In genomic region chr10:131980757-131981428, GRCh38 we compare ENCODE assay signal across 8 cellular contexts. TPM values are rescaled to one million over a fixed set of nuclear protein-coding genes. Genes with fewer than 3 reads are reported as not detected.
DNase-seq lines count a peak whose midpoint lies in the region; TF ChIP-seq lines count a peak whose summit lies in the region.

No MANE protein-coding gene starts in this region.

- H4K20me1 ChIP-seq in MM.1S (ENCODE audit: insufficient read depth, low read length) = no peaks in the 10 kb centered on the region

- H3K27ac ChIP-seq in HUES64 (ENCODE audit: low read depth, low read length) = no peak overlapping the region
- H3K27ac ChIP-seq in brain microvascular endothelial cell = no peak overlapping the region
- peak overlapping the region; percentile 70 to 88 for H3K27ac ChIP-seq in liver (ENCODE audit: low read depth in 1 of 2, low read length in 2 of 2)
- peak overlapping the region in 2 of 3 donors; percentile 44 to 69 for H3K27ac ChIP-seq in thyroid gland
- no peak overlapping the region for H3K27ac ChIP-seq in MM.1S (ENCODE audit: low read length)

- H3K79me2 ChIP-seq in MM.1S (ENCODE audit: low read length) = no peaks in the 10 kb centered on the region

- H3K9me2 ChIP-seq in MM.1S (replicated peaks; ENCODE audit: insufficient read depth, low read length) = no peaks in the 10 kb centered on the region

- peaks cover 8% of the 10 kb centered on the region; the same call in 1 of the 2 replicates for H3K36me3 ChIP-seq in HUES64 (ENCODE audit: insufficient read depth, low read length)
- no peaks in the 10 kb centered on the region for H3K36me3 ChIP-seq in brain microvascular endothelial cell (replicated peaks)
- H3K36me3 ChIP-seq in liver (ENCODE audit: control insufficient read depth in 4 of 4, insufficient read depth in 3 of 4, low read depth in 1 of 4, low read length in 3 of 4) = no peaks in the 10 kb centered on the region
- H3K36me3 ChIP-seq in thyroid gland = no peaks in the 10 kb centered on the region
- H3K36me3 ChIP-seq in MM.1S (replicated peaks; ENCODE audit: insufficient read depth, low read length) = no peaks in the 10 kb centered on the region

- intact Hi-C loops in thyroid gland (cut with DNase I) = no loop called here

- TF ChIP-seq RAD21 in liver (IDR thresholded peaks at IDR 0.05) = peak in 1 of 2 donors; percentile 19

- H2AFZ ChIP-seq in MM.1S (ENCODE audit: low read length) = no peak overlapping the region

- H3K27me3 ChIP-seq in HUES64 (ENCODE audit: insufficient read depth, low read length) = peaks cover 33% of the 10 kb centered on the region
- H3K27me3 ChIP-seq in brain microvascular endothelial cell (replicated peaks) = no peaks in the 10 kb centered on the region
- H3K27me3 ChIP-seq in liver (ENCODE audit: control insufficient read depth in 4 of 4, insufficient read depth in 4 of 4, low read length in 3 of 4) = no peaks in the 10 kb centered on the region
- H3K27me3 ChIP-seq in thyroid gland = no peaks in the 10 kb centered on the region
- H3K27me3 ChIP-seq in MM.1S (replicated peaks; ENCODE audit: insufficient read depth, low read length) = peaks cover 4% of the 10 kb centered on the region; the same call in 1 of the 2 replicates

- peak; percentile 15 for DNase-seq in AG10803 (ENCODE audit: low read depth)
- no peak for DNase-seq in brain microvascular endothelial cell
- DNase-seq in thyroid gland = peak; percentile 28 to 33
- no peak for DNase-seq in T-helper 9 cell
- DNase-seq in GM13976 (ENCODE audit: low spot score) = no peak
- no peak for DNase-seq in MM.1S

- no peak for TF ChIP-seq POLR2A in thyroid gland (IDR thresholded peaks at IDR 0.05)

- H3K9ac ChIP-seq in HUES64 (ENCODE audit: low read depth, low read length) = peak overlapping the region; percentile 50
- H3K9ac ChIP-seq in liver (ENCODE audit: low read depth in 1 of 2, low read length in 2 of 2) = peak overlapping the region; percentile 44 to 51
- H3K9ac ChIP-seq in MM.1S (ENCODE audit: low read length) = no peak overlapping the region

- no peaks in the 10 kb centered on the region for H3F3A ChIP-seq in MM.1S (ENCODE audit: insufficient read depth, low read length)

- in situ Hi-C loops in brain microvascular endothelial cell (cut with HindIII; ENCODE audit: low pct_ligation_motif_present, low sequenced_read_pairs) = no loop called here
- in situ Hi-C loops in GM13976 (cut with MboI; ENCODE audit: low sequenced_read_pairs, unreplicated experiment) = no loop called here

- TF ChIP-seq CTCF in AG10803 (conservative IDR thresholded peaks at IDR 0.05; ENCODE audit: low read length) = no peak
- no peak for TF ChIP-seq CTCF in brain microvascular endothelial cell (IDR thresholded peaks at IDR 0.05; ENCODE audit: low read depth, low read length, missing control alignments)
- TF ChIP-seq CTCF in liver (IDR thresholded peaks at IDR 0.05; ENCODE audit: low read depth, low read length, missing input control) = no peak
- no peak for TF ChIP-seq CTCF in thyroid gland (IDR thresholded peaks at IDR 0.05)
- TF ChIP-seq CTCF in GM13976 (IDR thresholded peaks at IDR 0.05; ENCODE audit: borderline replicate concordance, control extremely low read depth, extremely low read depth, insufficient read depth, missing control alignments) = no peak
- no peak for TF ChIP-seq CTCF in MM.1S (IDR thresholded peaks at IDR 0.05; ENCODE audit: low read length)

- WGBS in HUES64 = under 1% methylated on average over 31 of the region's 31 CpGs
- WGBS in liver = 5% methylated on average over 31 of the region's 31 CpGs
- 5 to 12% methylated on average over 16 to 27 of the region's 31 CpGs for WGBS in thyroid gland, 2 donors

- H3K4me3 ChIP-seq in AG10803 (ENCODE audit: low read length) = peak overlapping the region; percentile 93
- H3K4me3 ChIP-seq in HUES64 (ENCODE audit: low read length) = peak overlapping the region; percentile 74
- peak overlapping the region; percentile 71 for H3K4me3 ChIP-seq in brain microvascular endothelial cell (ENCODE audit: low read depth, low read length)
- peak overlapping the region; percentile 43 to 92 (median 63) for H3K4me3 ChIP-seq in liver (ENCODE audit: low read depth in 1 of 3, low read length in 3 of 3)
- peak overlapping the region; percentile 88 to 99 (median 92) for H3K4me3 ChIP-seq in thyroid gland (replicated peaks in 1 of 3)
- no peak overlapping the region for H3K4me3 ChIP-seq in MM.1S (ENCODE audit: low read length)

- no peak overlapping the region for H3K4me2 ChIP-seq in MM.1S (ENCODE audit: low read depth, low read length)

- peaks cover 3% of the 10 kb centered on the region; the same call in 1 of the 2 replicates for H3K9me3 ChIP-seq in HUES64 (ENCODE audit: insufficient read depth, low read depth, low read length)
- H3K9me3 ChIP-seq in liver (ENCODE audit: control insufficient read depth in 4 of 4, low read length in 3 of 4) = no peaks in the 10 kb centered on the region
- H3K9me3 ChIP-seq in thyroid gland = no peaks in the 10 kb centered on the region
- H3K9me3 ChIP-seq in MM.1S (replicated peaks; ENCODE audit: insufficient read depth, low read length) = no peaks in the 10 kb centered on the region

- H3K4me1 ChIP-seq in HUES64 (ENCODE audit: insufficient read depth, low read length) (peaks cover 20% of the 10 kb centered on the region), liver (ENCODE audit: control insufficient read depth in 4 of 4, insufficient read depth in 4 of 4, low read length in 3 of 4) (peaks cover 6 to 38% (median 24%) of the 10 kb centered on the region in 4 donors), thyroid gland (peaks cover 14 to 23% of the 10 kb centered on the region in 2 donors), MM.1S (ENCODE audit: low read length) (no peaks in the 10 kb centered on the region)

TF ChIP-seq in liver, 16 proteins besides CTCF, POLR2A, EP300 and RAD21 (continues in another document):
- TF ChIP-seq HNF4A (conservative IDR thresholded peaks at IDR 0.05) = peak; percentile 59 to 65
- TF ChIP-seq ATF3 (IDR thresholded peaks at IDR 0.05) = no peak
- TF ChIP-seq GABPA (IDR thresholded peaks at IDR 0.05 in 1 of 2, conservative IDR thresholded peaks at IDR 0.05 in 1 of 2) = no peak
- TF ChIP-seq ZBTB33 (IDR thresholded peaks at IDR 0.05) = no peak
- TF ChIP-seq SP1 (IDR thresholded peaks at IDR 0.05) = no peak
- TF ChIP-seq FOXA1 (IDR thresholded peaks at IDR 0.05) = no peak
- peak; percentile 75 to 81 for TF ChIP-seq RXRA (IDR thresholded peaks at IDR 0.05)
- TF ChIP-seq EGR1 (IDR thresholded peaks at IDR 0.05; ENCODE audit: low read depth in 2 of 2) = no peak
- TF ChIP-seq JUND (IDR thresholded peaks at IDR 0.05) = no peak
- peak; percentile 12 for TF ChIP-seq NR2F2 (IDR thresholded peaks at IDR 0.05)
- TF ChIP-seq FOXA2 (IDR thresholded peaks at IDR 0.05) = peak; percentile 54
- TF ChIP-seq HNF4G (IDR thresholded peaks at IDR 0.05) = no peak
- TF ChIP-seq TAF1 (conservative IDR thresholded peaks at IDR 0.05) = peak; percentile 25
- TF ChIP-seq MAX (IDR thresholded peaks at IDR 0.05) = no peak
- TF ChIP-seq YY1 (IDR thresholded peaks at IDR 0.05) = peak; percentile 46

RNA-seq across cellular contexts. Expression of gene BNIP3, which starts 0.8 kb away (rescaled TPM):
- polyA plus RNA-seq in HUES64 (2013, experiment 1 of 2) = 38.5 TPM
- 71.4 TPM for polyA plus RNA-seq in HUES64 (2013, experiment 2 of 2)
- 100 to 1,000 TPM in 1 of 2 donors, 10 to 100 TPM in 1; 36.8 to 151 TPM for total RNA-seq in liver
- 100 to 1,000 TPM in 1 of 2 donors, 10 to 100 TPM in 1; 94.4 to 133 TPM for polyA plus RNA-seq in liver
- total RNA-seq in thyroid gland = 100 to 1,000 TPM in 2 of 4 donors, 10 to 100 TPM in 2; 54.4 to 124 (median 90.2) TPM

Comparison
In these comparisons a context has a peak if more than half of its experiments do, and no peak if none do; other contexts are left out.
1. DNase-seq: peak in AG10803 (single experiment) and thyroid gland (2 of 2); none in brain microvascular endothelial cell (single experiment), T-helper 9 cell (single experiment), GM13976 (single experiment) and MM.1S (single experiment).
2. H3K27ac ChIP-seq: peak in liver (2 of 2) and thyroid gland (2 of 3); none in HUES64 (single experiment), brain microvascular endothelial cell (single experiment) and MM.1S (single experiment).